Comparison of ENCODE assay signal across 28 cellular contexts in the genomic region with DNA sequence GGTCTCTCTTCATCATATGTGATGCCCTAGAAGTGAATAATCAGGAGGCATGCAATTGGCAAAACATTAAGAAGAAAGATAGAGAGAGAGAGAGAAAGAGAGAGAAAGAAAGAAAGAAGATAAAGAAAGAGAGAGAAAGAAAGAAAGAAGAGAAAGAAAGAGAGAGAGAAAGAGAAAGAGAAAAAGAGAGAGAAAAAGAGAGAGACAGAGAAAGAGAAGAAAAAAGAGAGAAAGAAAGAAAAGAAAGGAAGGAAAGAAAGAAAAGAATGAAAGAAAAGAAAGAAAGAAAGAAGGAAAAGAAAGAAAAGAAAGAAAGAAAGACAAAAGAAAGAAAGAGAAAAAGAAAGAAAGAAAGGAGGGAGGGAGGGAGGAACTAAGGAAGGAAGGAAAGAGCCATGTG.
"Had no signal": no experiment of that assay in that cellular context is flagged by ENCODE, and none has a peak within 500 bp of the region (broad histone marks: within the 10 kb centered on the region; RNA-seq: fewer than 3 reads in every experiment).

No MANE protein-coding gene starts in this region.

- H3K36me3 ChIP-seq: ascending aorta, breast epithelium, cardiac muscle cell, colonic mucosa, WERI-Rb-1 had no signal

- H3K27me3 Mint-ChIP-seq: activated CD4-positive, alpha-beta T cell treated with anti-CD3 and anti-CD28 coated beads, Interleukin-2, amount 10 ng/mL, durations not matched to agents 24 days and 14 days; activated naive CD8-positive, alpha-beta T cell treated with anti-CD3 and anti-CD28 coated beads, Interleukin-2, amount 10 ng/mL, durations not matched to agents 7 days and 5 days had no signal

- H3K4me1 ChIP-seq: ascending aorta, breast epithelium, colonic mucosa had no signal

- H3K36me3 Mint-ChIP-seq: activated CD4-positive, alpha-beta memory T cell treated with anti-CD3 and anti-CD28 coated beads for 36 hours; activated naive CD4-positive, alpha-beta T cell treated with anti-CD3 and anti-CD28 coated beads, Interleukin-2, amount 10 ng/mL, durations not matched to agents 7 days and 5 days; activated naive CD8-positive, alpha-beta T cell treated with anti-CD3 and anti-CD28 coated beads, Interleukin-2, amount 10 ng/mL, durations not matched to agents 7 days and 5 days; brain had no signal

- H3K27ac Mint-ChIP-seq: activated CD4-positive, alpha-beta memory T cell treated with anti-CD3 and anti-CD28 coated beads for 36 hours; activated CD4-positive, alpha-beta T cell treated with anti-CD3 and anti-CD28 coated beads for 36 hours; activated CD4-positive, alpha-beta T cell treated with anti-CD3 and anti-CD28 coated beads, Interleukin-2, amount 10 ng/mL, durations not matched to agents 24 days and 14 days; activated naive CD4-positive, alpha-beta T cell treated with anti-CD3 and anti-CD28 coated beads, Interleukin-2, amount 10 ng/mL, durations not matched to agents 7 days and 5 days; activated naive CD4-positive, alpha-beta T cell treated with anti-CD3 and anti-CD28 coated beads, Interleukin-2, amount 50 U/mL, for 72 hours; activated naive CD8-positive, alpha-beta T cell treated with anti-CD3 and anti-CD28 coated beads, Interleukin-2, amount 10 ng/mL, durations not matched to agents 7 days and 5 days; brain; endodermal cell; T-helper 1 cell treated with Interleukin-12 subunit alpha and Interleukin-12 subunit beta and Interleukin-4 antibody, amounts not matched to agents 30 μg/mL and 1 μg/mL, for 36 hours had no signal

- H3K4me3 Mint-ChIP-seq: activated CD4-positive, alpha-beta memory T cell treated with anti-CD3 and anti-CD28 coated beads for 36 hours; activated CD4-positive, alpha-beta T cell treated with anti-CD3 and anti-CD28 coated beads for 36 hours; activated CD4-positive, alpha-beta T cell treated with anti-CD3 and anti-CD28 coated beads, Interleukin-2, amount 10 ng/mL, durations not matched to agents 24 days and 14 days; activated naive CD4-positive, alpha-beta T cell treated with anti-CD3 and anti-CD28 coated beads, Interleukin-2, amount 10 ng/mL, durations not matched to agents 7 days and 5 days; activated naive CD8-positive, alpha-beta T cell treated with anti-CD3 and anti-CD28 coated beads, Interleukin-2, amount 10 ng/mL, durations not matched to agents 7 days and 5 days; brain; endodermal cell; T-helper 1 cell treated with Interleukin-12 subunit alpha and Interleukin-12 subunit beta and Interleukin-4 antibody, amounts not matched to agents 30 μg/mL and 1 μg/mL, for 36 hours had no signal

- H3K4me1 Mint-ChIP-seq: activated CD4-positive, alpha-beta T cell treated with anti-CD3 and anti-CD28 coated beads for 36 hours; activated CD4-positive, alpha-beta T cell treated with anti-CD3 and anti-CD28 coated beads, Interleukin-2, amount 10 ng/mL, durations not matched to agents 24 days and 14 days; activated naive CD4-positive, alpha-beta T cell treated with anti-CD3 and anti-CD28 coated beads, Interleukin-2, amount 10 ng/mL, durations not matched to agents 7 days and 5 days; activated naive CD8-positive, alpha-beta T cell treated with anti-CD3 and anti-CD28 coated beads, Interleukin-2, amount 10 ng/mL, durations not matched to agents 7 days and 5 days; brain; endodermal cell had no signal

- DNase-seq: activated CD4-positive, alpha-beta memory T cell treated with anti-CD3 and anti-CD28 coated beads for 36 hours; activated CD4-positive, alpha-beta T cell treated with anti-CD3 and anti-CD28 coated beads for 36 hours; activated CD4-positive, alpha-beta T cell treated with anti-CD3 and anti-CD28 coated beads, Interleukin-2, amount 10 ng/mL, durations not matched to agents 24 days and 14 days; activated CD4-positive, CD25-positive, alpha-beta regulatory T cell; activated CD4-positive, CD25-positive, alpha-beta regulatory T cell treated with anti-CD3 and anti-CD28 coated beads, Interleukin-2, amount 50 U/mL, for 72 hours; activated CD8-positive, alpha-beta memory T cell treated with anti-CD3 and anti-CD28 coated beads for 24 hours; activated gamma-delta T cell; activated naive CD4-positive, alpha-beta T cell; activated naive CD4-positive, alpha-beta T cell treated with anti-CD3 and anti-CD28 coated beads, Interleukin-2, amount 10 ng/mL, durations not matched to agents 7 days and 5 days; activated naive CD8-positive, alpha-beta T cell treated with anti-CD3 and anti-CD28 coated beads, Interleukin-2, amount 10 ng/mL, durations not matched to agents 7 days and 5 days; activated T-cell treated with anti-CD3 and anti-CD28 coated beads, Interleukin-2, amount 50 U/mL, for 48 hours; central memory CD4-positive, alpha-beta T cell; cerebellar nuclear complex; colonic mucosa; effector CD8-positive, alpha-beta T cell; endodermal cell; foreskin fibroblast; head of caudate nucleus; hypothalamus; T1000; WERI-Rb-1 had no signal

- H3K9me3 ChIP-seq: colonic mucosa had no signal

- H3K27ac ChIP-seq: ascending aorta, breast epithelium, cardiac muscle cell, colonic mucosa, WERI-Rb-1 had no signal

- H3K4me3 ChIP-seq: ascending aorta, breast epithelium, cardiac muscle cell, colonic mucosa had no signal

- ATAC-seq: activated CD4-positive, alpha-beta T cell treated with anti-CD3 and anti-CD28 coated beads for 36 hours; activated naive CD4-positive, alpha-beta T cell treated with anti-CD3 and anti-CD28 coated beads, Interleukin-2, amount 50 U/mL, for 72 hours; esophagus mucosa had no signal

- H3K27me3 ChIP-seq: ascending aorta, breast epithelium, cardiac muscle cell, colonic mucosa had no signal
